15 cellular contexts compared by ENCODE assay signal in the genomic region with DNA sequence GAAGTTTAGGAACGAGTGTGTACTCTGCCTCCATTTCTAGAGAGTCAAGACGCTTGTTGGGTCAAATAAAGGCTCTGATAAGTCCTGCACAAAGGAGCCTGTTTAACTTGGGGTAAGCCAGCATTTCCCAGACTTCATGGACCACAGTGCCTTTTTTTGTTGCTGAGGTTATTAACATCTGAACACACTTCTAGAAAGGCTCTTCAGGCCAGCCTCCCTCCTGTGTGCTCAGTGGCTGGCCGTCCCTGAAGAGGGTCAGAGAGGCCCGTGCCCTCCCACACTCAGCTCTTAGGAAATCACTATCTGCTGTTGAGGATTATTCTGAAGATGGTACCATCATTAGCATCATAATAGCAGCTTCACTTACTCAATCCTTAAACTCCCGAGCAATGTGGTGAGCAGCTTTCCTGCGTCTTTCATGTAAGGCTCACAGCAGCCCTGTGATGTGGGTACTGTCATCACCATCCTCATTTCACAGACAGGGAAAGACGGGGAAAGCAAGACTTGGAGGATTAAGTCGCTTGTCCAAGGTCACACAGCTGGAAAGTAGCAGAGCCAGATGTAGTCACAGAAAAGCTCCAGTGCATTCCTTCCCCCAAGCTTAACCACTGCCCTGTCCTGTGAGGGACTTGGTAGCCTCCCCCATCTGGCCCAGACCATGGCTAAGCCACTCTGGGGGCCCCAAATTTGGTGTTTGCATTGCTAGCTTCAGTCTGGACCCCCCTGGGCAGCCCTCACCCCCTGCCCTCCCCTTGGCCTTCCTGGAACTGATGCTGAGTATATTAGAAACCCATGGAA.
A peak's percentile ranks its signal among the peaks of the same experiment; 100 is the strongest.
DNase-seq lines count a peak whose midpoint lies in the region; ATAC-seq, FAIRE-seq and TF ChIP-seq lines count a peak whose summit lies in the region.
"Had no signal": no experiment of that assay in that cellular context is flagged by ENCODE, and none has a peak within 500 bp of the region (broad histone marks: within the 10 kb centered on the region; RNA-seq: fewer than 3 reads in every experiment).

No MANE protein-coding gene starts in this region.

- ATAC-seq in K562 (no peak; the same call in 1 of the 3 replicates), HG03159 (IDR thresholded peaks at IDR 0.05; ENCODE audit: unreplicated experiment) (no peak)

- H3K4me3 ChIP-seq in H7 (ENCODE audit: insufficient read depth, low read depth, low read length), result no peak overlapping the region
- no peak overlapping the region for H3K4me3 ChIP-seq in K562
- H3K4me3 ChIP-seq in iPS DF 6.9 (ENCODE audit: low read length), result no peak overlapping the region
- H3K4me3 ChIP-seq in PC-9, result no peak overlapping the region
- no peak overlapping the region for H3K4me3 ChIP-seq in colonic mucosa

- CTCF ChIA-PET in K562 (lab: Yijun Ruan, JAX; ENCODE audit: low intra/inter-chr PET ratio), result no interaction called here
- CTCF ChIA-PET in PC-9 (lab: Charles Lee), result no interaction called here

- POLR2A ChIA-PET in K562 (lab: Yijun Ruan, JAX), result interaction anchor here (0.7 kb wide), 1 partner anchor 1402 kb away, joined by 4 read pairs; no protein-coding TSS in a partner anchor
- POLR2A ChIA-PET in PC-9 (lab: Charles Lee; ENCODE audit: unreplicated experiment), result interaction anchor here (0.7 kb wide), 1 partner anchor 205 kb away, joined by 3 read pairs; no protein-coding TSS in a partner anchor

- no peak for TF ChIP-seq EP300 in K562 (IDR thresholded peaks at IDR 0.05; ENCODE audit: low read length)

- H3K9me3 ChIP-seq in K562 (replicated peaks; ENCODE audit: control insufficient read depth, insufficient read depth, low read depth, low read length), result no peaks in the 10 kb centered on the region
- no peaks in the 10 kb centered on the region for H3K9me3 ChIP-seq in iPS DF 6.9 (ENCODE audit: control insufficient read depth, insufficient read depth, low read length)
- H3K9me3 ChIP-seq in PC-9 (ENCODE audit: insufficient read depth, low read depth), result no peaks in the 10 kb centered on the region
- no peaks in the 10 kb centered on the region for H3K9me3 ChIP-seq in colonic mucosa

- no peak for FAIRE-seq in K562 (lab: Jason Lieb, UNC)
- FAIRE-seq: RCC 7860 had no signal

- H3K9me1 ChIP-seq in K562 (ENCODE audit: control insufficient read depth, insufficient read depth, low read length), result no peaks in the 10 kb centered on the region

- DNase-seq in H7 (peak; percentile 85), K562 (ENCODE audit: extremely low read depth in 1 of 4, low spot score in 3 of 4) (no peak), iPS DF 6.9 (ENCODE audit: low read depth, low spot score) (peak; percentile 50), retina (peak; percentile 47), PC-9 (no peak), colonic mucosa (no peak)
- DNase-seq in activated effector memory CD4-positive, alpha-beta T cell treated with Interleukin-2 at 50 U/mL for 16 hours, result no peak
- DNase-seq: activated CD4-positive, CD25-positive, alpha-beta regulatory T cell; activated naive CD4-positive, alpha-beta T cell treated with anti-CD3 and anti-CD28 coated beads, Interleukin-2, amount 10 ng/mL, durations not matched to agents 7 days and 5 days; hippocampal formation; KG1; NCI-H1417; T-helper 1 cell had no signal

- H3K27me3 ChIP-seq in H7 (ENCODE audit: control insufficient read depth, insufficient read depth, low read length) (no peaks in the 10 kb centered on the region), K562 (ENCODE audit: control insufficient read depth in 2 of 2, insufficient read depth in 2 of 2, low read length in 2 of 2) (peaks cover 7 to 63% of the 10 kb centered on the region in 2 experiments; a peak in 4 of 5 replicates), iPS DF 6.9 (ENCODE audit: control insufficient read depth, insufficient read depth, low read length) (no peaks in the 10 kb centered on the region), PC-9 (ENCODE audit: insufficient read depth, low read depth) (peaks cover 96% of the 10 kb centered on the region), colonic mucosa (no peaks in the 10 kb centered on the region)

- H4K20me1 ChIP-seq in K562 (replicated peaks; ENCODE audit: control insufficient read depth, insufficient read depth, low read length), result 0 out of 2 replicates have a peak, but pooled peaks cover 2% of the 10 kb centered on the region
- no peaks in the 10 kb centered on the region for H4K20me1 ChIP-seq in PC-9 (ENCODE audit: insufficient read depth)

- no peak overlapping the region for H3K9ac ChIP-seq in K562 (ENCODE audit: insufficient read depth in 1 of 2, low read depth in 2 of 2, low read length in 2 of 2)
- H3K9ac ChIP-seq in colonic mucosa (ENCODE audit: low read depth in 2 of 2, low read length in 2 of 2), result no peak overlapping the region

- H3K4me1 ChIP-seq in K562 (replicated peaks in 1 of 2; ENCODE audit: control insufficient read depth in 2 of 2, insufficient read depth in 2 of 2, low read length in 2 of 2), result no peaks in the 10 kb centered on the region; a peak in 1 of 5 replicates
- no peaks in the 10 kb centered on the region; the same call in none of the 2 replicates for H3K4me1 ChIP-seq in iPS DF 6.9 (ENCODE audit: control insufficient read depth, insufficient read depth, low read length)
- H3K4me1 ChIP-seq in PC-9 (replicated peaks; ENCODE audit: insufficient read depth), result no peaks in the 10 kb centered on the region
- no peaks in the 10 kb centered on the region for H3K4me1 ChIP-seq in colonic mucosa

- H3K27ac ChIP-seq in K562 (ENCODE audit: extremely low read depth, low read depth, low read length) (no peak overlapping the region), iPS DF 6.9 (ENCODE audit: low read length) (no peak overlapping the region), PC-9 (no peak overlapping the region), colonic mucosa (no peak overlapping the region)

- in situ Hi-C loops in K562 (cut with MboI), result no loop called here

- H3K9me2 ChIP-seq in PC-9 (ENCODE audit: insufficient read depth), result no peaks in the 10 kb centered on the region

- no peak for TF ChIP-seq POLR2A in K562 (conservative IDR thresholded peaks at IDR 0.05)

- H2AFZ ChIP-seq in K562 (ENCODE audit: low read depth, low read length) (no peak overlapping the region), PC-9 (no peak overlapping the region)

- H3K79me2 ChIP-seq in K562 (ENCODE audit: control insufficient read depth, insufficient read depth, low read length), result no peaks in the 10 kb centered on the region
- no peaks in the 10 kb centered on the region for H3K79me2 ChIP-seq in PC-9 (ENCODE audit: low read depth)

- TF ChIP-seq RAD21 in K562 (CRISPR knock-in tag; conservative IDR thresholded peaks at IDR 0.05 in 1 of 2, IDR thresholded peaks at IDR 0.05 in 1 of 2), result no peak

- no peaks in the 10 kb centered on the region for H3K36me3 ChIP-seq in H7 (replicated peaks; ENCODE audit: control insufficient read depth, insufficient read depth, low read length)
- H3K36me3 ChIP-seq in K562 (ENCODE audit: control insufficient read depth, insufficient read depth, low read length), result no peaks in the 10 kb centered on the region
- no peaks in the 10 kb centered on the region for H3K36me3 ChIP-seq in iPS DF 6.9 (ENCODE audit: control insufficient read depth, insufficient read depth, low read length)
- no peaks in the 10 kb centered on the region for H3K36me3 ChIP-seq in PC-9 (ENCODE audit: low read depth)
- no peaks in the 10 kb centered on the region for H3K36me3 ChIP-seq in colonic mucosa

- BruUV-seq in K562 (replicated peaks; lab: Mats Ljungman, UMichigan), result no TSS peak
- BruUV-seq in PC-9 (replicated peaks; lab: Mats Ljungman, UMichigan), result no TSS peak

- no peak overlapping the region for H3K4me2 ChIP-seq in K562 (ENCODE audit: insufficient read depth, low read length)
- H3K4me2 ChIP-seq in PC-9, result no peak overlapping the region

- TF ChIP-seq CTCF in K562 (IDR thresholded peaks at IDR 0.05 in 2 of 3, conservative IDR thresholded peaks at IDR 0.05 in 1 of 3; ENCODE audit: insufficient read depth in 2 of 3, low read depth in 1 of 3, low read length in 3 of 3) (no peak), PC-9 (conservative IDR thresholded peaks at IDR 0.05) (no peak), colonic mucosa (IDR thresholded peaks at IDR 0.05) (no peak)

- H3F3A ChIP-seq in PC-9 (ENCODE audit: insufficient read depth, low read depth), result no peaks in the 10 kb centered on the region

- WGBS in K562 (ENCODE audit: insufficient coverage, low coverage, missing lambda C conversion rate), result 17% methylated on average over 8 of the region's 8 CpGs
- no CpG with 5 or more reads among the region's 8 CpGs for WGBS in iPS DF 6.9 (ENCODE audit: insufficient coverage, insufficient read length)

- intact Hi-C loops in K562 (cut with micrococcal nuclease), result no loop called here
- intact Hi-C loops in PC-9 (cut with micrococcal nuclease; ENCODE audit: unreplicated experiment), result no loop called here
- intact Hi-C loops in colonic mucosa (cut with DNase I), result no loop called here

TF ChIP-seq in K562, 482 proteins besides CTCF, POLR2A, EP300 and RAD21:
- TF ChIP-seq RBM25 (IDR thresholded peaks at IDR 0.05; ENCODE audit: low read depth, low read length, severe bottlenecking) (peak; percentile 85), ZNF239 (CRISPR knock-in tag; IDR thresholded peaks at IDR 0.05) (peak; percentile 99), MYC (IDR thresholded peaks at IDR 0.05; ENCODE audit: low read depth, low read length) (no peak), MYC (CRISPR knock-in tag; IDR thresholded peaks at IDR 0.05; ENCODE audit: borderline replicate concordance, low read depth) (no peak)

Comparison
In these comparisons a context has a peak if more than half of its experiments do, and no peak if none do; other contexts are left out.
1. DNase-seq: peak in H7 (single experiment), iPS DF 6.9 (single experiment) and retina (single experiment); none in K562 (0 of 4), activated effector memory CD4-positive, alpha-beta T cell treated with Interleukin-2 at 50 U/mL for 16 hours (single experiment), PC-9 (0 of 2) and colonic mucosa (single experiment).